Comparison of ENCODE assay signal across 22 cellular contexts in genomic region chr17:46730679-46731078, GRCh38.
"Had no signal": no experiment of that assay in that cellular context is flagged by ENCODE, and none has a peak within 500 bp of the region (broad histone marks: within the 10 kb centered on the region; RNA-seq: fewer than 3 reads in every experiment).

No MANE protein-coding gene starts in this region.

- H3K27ac ChIP-seq: adrenal gland had no signal

- H3K4me1 ChIP-seq: adrenal gland had no signal

- ATAC-seq: activated CD4-positive, alpha-beta T cell treated with anti-CD3 and anti-CD28 coated beads for 36 hours; activated T-cell treated with anti-CD3 and anti-CD28 coated beads, Interleukin-2, amount 50 U/mL, for 72 hours had no signal

- H3K9me3 ChIP-seq: adrenal gland had no signal

- H3K27me3 ChIP-seq: adrenal gland had no signal

- DNase-seq: activated CD4-positive, alpha-beta memory T cell treated with anti-CD3 and anti-CD28 coated beads, Interleukin-2, amount 10 ng/mL, durations not matched to agents 7 days and 5 days; activated CD4-positive, alpha-beta T cell treated with anti-CD3 and anti-CD28 coated beads for 36 hours; activated CD4-positive, alpha-beta T cell treated with anti-CD3 and anti-CD28 coated beads, Interleukin-2, amount 50 U/mL, for 1 hour; activated naive CD4-positive, alpha-beta T cell treated with anti-CD3 and anti-CD28 coated beads, Interleukin-2, amount 50 U/mL, for 16 hours; activated naive CD8-positive, alpha-beta T cell treated with anti-CD3 and anti-CD28 coated beads, Interleukin-2, amount 10 ng/mL, durations not matched to agents 7 days and 5 days; activated T-cell treated with anti-CD3 and anti-CD28 coated beads for 4 hours; activated T-cell treated with anti-CD3 and anti-CD28 coated beads, Interleukin-2, amount 50 U/mL, for 72 hours; adrenal gland; anterior cingulate cortex; caudate nucleus; MM.1S; NCI-H1105; NCI-H1436; NCI-H1694 treated with DMSO at 0.1 percent for 48 hours; NCI-H2029 treated with DMSO at 0.1 percent for 48 hours; NCI-H345; NCI-H510A treated with DMSO at 0.1 percent for 48 hours; NCI-H69; NK-92 treated with Interleukin-12 subunit alpha and Interleukin-12 subunit beta, amount 100 ng/mL, for 24 hours; T-helper 2 cell; T1000 had no signal

- H3K4me3 ChIP-seq: adrenal gland, SK-N-MC had no signal
